In the genomic region with DNA sequence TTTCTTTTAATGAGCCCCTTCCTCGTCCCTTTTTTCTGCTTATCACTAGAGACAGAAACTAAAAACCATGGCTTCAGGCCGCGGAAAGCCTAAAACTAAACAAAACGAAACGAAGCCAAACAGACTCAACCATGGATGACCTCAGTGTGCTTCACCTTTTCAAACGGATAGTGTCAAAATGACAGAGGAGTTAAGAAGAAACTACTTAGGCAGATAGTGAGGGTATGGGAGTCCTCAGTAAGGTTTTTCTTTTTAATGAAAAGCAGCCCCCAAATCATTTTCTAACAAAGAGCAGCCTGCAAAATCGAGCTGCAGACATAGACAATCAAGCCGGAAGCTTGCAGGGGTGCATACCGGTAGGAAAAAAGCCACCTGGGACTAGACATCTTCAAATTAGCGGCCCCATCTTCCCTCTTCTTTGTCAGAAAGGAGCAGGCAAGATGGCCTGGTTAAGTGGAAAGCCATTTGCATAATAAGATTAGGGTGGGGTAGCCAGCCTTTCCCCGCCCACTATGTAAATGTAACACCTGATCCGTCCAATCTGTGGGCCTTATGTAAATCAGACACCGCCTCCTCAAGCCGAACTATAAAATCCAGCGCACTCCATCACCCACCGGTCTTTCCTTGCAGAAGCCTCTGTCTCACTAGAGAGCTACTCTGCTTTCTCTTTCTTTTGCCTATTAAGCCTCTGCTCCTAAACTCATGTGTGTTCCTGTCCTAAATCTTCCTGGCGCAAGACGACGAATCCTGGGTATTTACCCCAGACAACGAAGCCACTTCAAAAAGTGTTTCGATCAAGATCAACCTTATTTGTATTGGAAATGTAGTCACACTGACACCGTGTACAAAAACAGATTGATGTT, we compare ENCODE assay signal across 2 cellular contexts.
A peak's percentile ranks its signal among the peaks of the same experiment; 100 is the strongest.
TF ChIP-seq lines count a peak whose summit lies in the region.

No MANE protein-coding gene starts in this region.

TF ChIP-seq in liver, 16 proteins besides CTCF, POLR2A, EP300 and RAD21:
- TF ChIP-seq FOXA1 (IDR thresholded peaks at IDR 0.05), result no peak
- no peak for TF ChIP-seq FOXA2 (IDR thresholded peaks at IDR 0.05)
- TF ChIP-seq HNF4G (IDR thresholded peaks at IDR 0.05), result no peak
- peak; percentile 64 for TF ChIP-seq TAF1 (conservative IDR thresholded peaks at IDR 0.05)
- TF ChIP-seq SP1 (IDR thresholded peaks at IDR 0.05), result no peak

TF ChIP-seq in HepG2, 621 proteins besides CTCF, POLR2A, EP300 and RAD21:
- no peak for TF ChIP-seq CEBPG (CRISPR knock-in tag; IDR thresholded peaks at IDR 0.05)
- TF ChIP-seq MTF2 (CRISPR knock-in tag; IDR thresholded peaks at IDR 0.05; ENCODE audit: borderline replicate concordance), result no peak
- no peak for TF ChIP-seq MIER3 (CRISPR knock-in tag; IDR thresholded peaks at IDR 0.05; ENCODE audit: borderline replicate concordance)
- no peak for TF ChIP-seq KDM1A (CRISPR knock-in tag; IDR thresholded peaks at IDR 0.05)
- no peak for TF ChIP-seq NR2F1 (CRISPR knock-in tag; IDR thresholded peaks at IDR 0.05)
